In the genomic region with DNA sequence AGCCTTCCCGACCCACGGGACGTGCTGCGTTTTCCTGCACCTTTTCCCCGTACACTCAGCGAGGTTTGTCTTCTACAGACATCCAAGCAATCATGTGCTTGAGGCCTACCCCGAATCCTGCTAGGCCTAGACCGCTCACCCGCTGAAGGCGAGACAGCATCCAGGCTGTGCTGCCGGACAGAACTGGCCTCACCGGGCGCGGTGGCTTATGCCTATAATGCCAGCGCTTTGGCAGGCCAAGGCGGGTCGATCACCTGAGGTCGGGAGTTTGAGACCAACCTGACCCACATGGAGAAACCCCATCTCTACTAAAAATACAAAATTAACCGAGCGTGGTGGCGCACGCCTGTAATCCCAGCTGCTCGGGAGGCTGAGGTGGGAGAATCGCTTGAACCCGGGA, we compare ENCODE assay signal across 25 cellular contexts.
"Had no signal": no experiment of that assay in that cellular context is flagged by ENCODE, and none has a peak within 500 bp of the region (broad histone marks: within the 10 kb centered on the region; RNA-seq: fewer than 3 reads in every experiment).

No MANE protein-coding gene starts in this region.

- H3K4me1 ChIP-seq: gastrocnemius medialis, left lung, prostate gland, sigmoid colon, spleen, suprapubic skin, transverse colon, vagina had no signal

- H3K4me3 ChIP-seq: dorsolateral prefrontal cortex, gastrocnemius medialis, left lung, prostate gland, right atrium auricular region, sigmoid colon, spleen, suprapubic skin, transverse colon, vagina had no signal

- H3K27me3 ChIP-seq: dorsolateral prefrontal cortex, gastrocnemius medialis, left lung, right atrium auricular region, sigmoid colon, spleen, suprapubic skin, transverse colon, vagina had no signal

- H3K9me3 ChIP-seq: gastrocnemius medialis, left lung, prostate gland, right atrium auricular region, sigmoid colon, spleen, suprapubic skin, transverse colon, vagina had no signal

- ATAC-seq: esophagus mucosa; gastrocnemius medialis; left cardiac atrium; left lung; naive thymus-derived CD4-positive, alpha-beta T cell; stimulated activated naive CD8-positive, alpha-beta T cell treated with anti-CD3 and anti-CD28 coated beads, Interleukin-15, amount 100 ng/mL, for 72 hours had no signal

- DNase-seq: dorsolateral prefrontal cortex; effector CD4-positive, alpha-beta T cell; endodermal cell; foreskin fibroblast; gastrocnemius medialis; head of caudate nucleus; hippocampal formation; left cardiac atrium; left lung; mesendoderm; midbrain; naive thymus-derived CD4-positive, alpha-beta T cell; nucleus accumbens; sigmoid colon; spleen; stimulated activated CD4-positive, alpha-beta T cell treated with anti-CD3 and anti-CD28 coated beads, Interleukin-4, amount 100 ng/mL, for 4 hours; stimulated activated naive CD4-positive, alpha-beta T cell; stimulated activated naive CD8-positive, alpha-beta T cell treated with anti-CD3 and anti-CD28 coated beads, Interleukin-15, amount 100 ng/mL, for 72 hours; transverse colon had no signal

- H3K27ac ChIP-seq: epithelial cell of prostate, gastrocnemius medialis, left lung, prostate gland, spleen, suprapubic skin, transverse colon, vagina had no signal
